Comparison of ENCODE assay signal across 12 cellular contexts in genomic region chr12:62256408-62257079, GRCh38. TPM values are rescaled to one million over a fixed set of nuclear protein-coding genes. Genes with fewer than 3 reads are reported as not detected.
DNase-seq lines count a peak whose midpoint lies in the region; TF ChIP-seq lines count a peak whose summit lies in the region.
"Had no signal": no experiment of that assay in that cellular context is flagged by ENCODE, and none has a peak within 500 bp of the region (broad histone marks: within the 10 kb centered on the region; RNA-seq: fewer than 3 reads in every experiment).

No MANE protein-coding gene starts in this region.

- H3K4me3 Mint-ChIP-seq in activated CD4-positive, alpha-beta T cell treated with anti-CD3 and anti-CD28 coated beads, Interleukin-2, amount 10 ng/mL, durations not matched to agents 7 days and 5 days = peak overlapping the region; percentile 21

- intact Hi-C loops in prostate gland (cut with DNase I) = no loop called here

- H3K4me3 ChIP-seq in epithelial cell of esophagus (ENCODE audit: low read length) (no peak overlapping the region), prostate gland (no peak overlapping the region)
- H3K4me3 ChIP-seq: gastrocnemius medialis, suprapubic skin had no signal

- no peaks in the 10 kb centered on the region for H3K9me3 ChIP-seq in KOPT-K1 (ENCODE audit: insufficient read depth, low read length, poor library complexity, severe bottlenecking)
- H3K9me3 ChIP-seq in prostate gland = no peaks in the 10 kb centered on the region
- H3K9me3 ChIP-seq: gastrocnemius medialis, suprapubic skin had no signal

- no peak for TF ChIP-seq POLR2A in prostate gland (IDR thresholded peaks at IDR 0.05)

- TF ChIP-seq CTCF in epithelial cell of esophagus (IDR thresholded peaks at IDR 0.05; ENCODE audit: insufficient read depth, low read depth, low read length, missing control alignments) = no peak
- no peak for TF ChIP-seq CTCF in GM10266 (IDR thresholded peaks at IDR 0.05; ENCODE audit: control insufficient read depth, insufficient read depth, low read depth, missing control alignments)
- no peak for TF ChIP-seq CTCF in prostate gland (IDR thresholded peaks at IDR 0.05)

- peaks cover 33% of the 10 kb centered on the region for H3K36me3 Mint-ChIP-seq in activated CD4-positive, alpha-beta T cell treated with anti-CD3 and anti-CD28 coated beads, Interleukin-2, amount 10 ng/mL, durations not matched to agents 7 days and 5 days (ENCODE audit: low read depth)

- no peak for DNase-seq in activated CD4-positive, alpha-beta T cell treated with anti-CD3 and anti-CD28 coated beads, Interleukin-2, amount 10 ng/mL, durations not matched to agents 7 days and 5 days
- DNase-seq in epithelial cell of esophagus (ENCODE audit: low read depth) = peak; percentile 64
- peak; percentile 35 to 69 (median 58) for DNase-seq in stimulated activated CD4-positive, alpha-beta T cell treated with anti-CD3 and anti-CD28 coated beads, TNF-alpha, amount 100 ng/mL, for 24 hours (ENCODE audit: low read depth in 3 of 3)
- DNase-seq in GM10266 (ENCODE audit: extremely low spot score) = no peak
- DNase-seq in prostate gland (ENCODE audit: low spot score) = no peak
- no peak for DNase-seq in EL
- DNase-seq in NCI-H1105 (lab: John Stamatoyannopoulos, UW) = no peak
- DNase-seq: gastrocnemius medialis had no signal

- H3K27me3 ChIP-seq in prostate gland (replicated peaks; ENCODE audit: insufficient read depth) = no peaks in the 10 kb centered on the region
- H3K27me3 ChIP-seq: gastrocnemius medialis, suprapubic skin had no signal

- peak overlapping the region; percentile 4 for H3K27ac Mint-ChIP-seq in activated CD4-positive, alpha-beta T cell treated with anti-CD3 and anti-CD28 coated beads, Interleukin-2, amount 10 ng/mL, durations not matched to agents 7 days and 5 days

- peaks cover 43% of the 10 kb centered on the region for H3K4me1 Mint-ChIP-seq in activated CD4-positive, alpha-beta T cell treated with anti-CD3 and anti-CD28 coated beads, Interleukin-2, amount 10 ng/mL, durations not matched to agents 7 days and 5 days

- CTCF ChIA-PET in activated CD4-positive, alpha-beta T cell treated with anti-CD3 and anti-CD28 coated beads, Interleukin-2, amount 10 ng/mL, durations not matched to agents 7 days and 5 days (lab: Charles Lee) = interaction anchor here (1.2 kb wide), 1 partner anchor 9 kb away, joined by 3 read pairs; no protein-coding TSS in a partner anchor

- no peaks in the 10 kb centered on the region for H3K27me3 Mint-ChIP-seq in activated CD4-positive, alpha-beta T cell treated with anti-CD3 and anti-CD28 coated beads, Interleukin-2, amount 10 ng/mL, durations not matched to agents 7 days and 5 days

- H3K36me3 ChIP-seq in KOPT-K1 (ENCODE audit: insufficient read depth, low read length) = peaks cover 15% of the 10 kb centered on the region; the same call in 1 of the 2 replicates
- no peaks in the 10 kb centered on the region for H3K36me3 ChIP-seq in prostate gland
- H3K36me3 ChIP-seq: gastrocnemius medialis, suprapubic skin had no signal

- WGBS in prostate gland = 70% methylated on average over 8 of the region's 8 CpGs

- H3K9me3 Mint-ChIP-seq in activated CD4-positive, alpha-beta T cell treated with anti-CD3 and anti-CD28 coated beads, Interleukin-2, amount 10 ng/mL, durations not matched to agents 7 days and 5 days = peaks cover 18% of the 10 kb centered on the region
- H3K9me3 Mint-ChIP-seq: activated naive CD4-positive, alpha-beta T cell treated with anti-CD3 and anti-CD28 coated beads, Interleukin-2, amount 50 U/mL, for 72 hours had no signal

- POLR2A ChIA-PET in activated CD4-positive, alpha-beta T cell treated with anti-CD3 and anti-CD28 coated beads, Interleukin-2, amount 10 ng/mL, durations not matched to agents 7 days and 5 days (lab: Charles Lee) = no interaction called here

- H3K4me1 ChIP-seq in prostate gland (replicated peaks) = no peaks in the 10 kb centered on the region

- peak overlapping the region; percentile 19 for H3K27ac ChIP-seq in KOPT-K1 (ENCODE audit: low read depth, low read length, poor library complexity, severe bottlenecking)
- H3K27ac ChIP-seq in prostate gland = no peak overlapping the region
- H3K27ac ChIP-seq: gastrocnemius medialis, KMS-11, suprapubic skin had no signal

RNA-seq across cellular contexts. Expression of gene USP15, which starts 3.7 kb away (rescaled TPM):
- total RNA-seq in activated CD4-positive, alpha-beta T cell treated with anti-CD3 and anti-CD28 coated beads, Interleukin-2, amount 10 ng/mL, durations not matched to agents 7 days and 5 days = 100 to 1,000 TPM; 162 to 167 TPM
- total RNA-seq in prostate gland = 10 to 100 TPM; 33.6 to 59.4 TPM

Comparison
In these comparisons a context has a peak if more than half of its experiments do, and no peak if none do; other contexts are left out.
1. DNase-seq: peak in epithelial cell of esophagus (single experiment) and stimulated activated CD4-positive, alpha-beta T cell treated with anti-CD3 and anti-CD28 coated beads, TNF-alpha, amount 100 ng/mL, for 24 hours (3 of 3); none in activated CD4-positive, alpha-beta T cell treated with anti-CD3 and anti-CD28 coated beads, Interleukin-2, amount 10 ng/mL, durations not matched to agents 7 days and 5 days (single experiment), GM10266 (single experiment), prostate gland (single experiment), EL (single experiment) and NCI-H1105 (single experiment).